ENCODE assay signal across 14 cellular contexts in the genomic region with DNA sequence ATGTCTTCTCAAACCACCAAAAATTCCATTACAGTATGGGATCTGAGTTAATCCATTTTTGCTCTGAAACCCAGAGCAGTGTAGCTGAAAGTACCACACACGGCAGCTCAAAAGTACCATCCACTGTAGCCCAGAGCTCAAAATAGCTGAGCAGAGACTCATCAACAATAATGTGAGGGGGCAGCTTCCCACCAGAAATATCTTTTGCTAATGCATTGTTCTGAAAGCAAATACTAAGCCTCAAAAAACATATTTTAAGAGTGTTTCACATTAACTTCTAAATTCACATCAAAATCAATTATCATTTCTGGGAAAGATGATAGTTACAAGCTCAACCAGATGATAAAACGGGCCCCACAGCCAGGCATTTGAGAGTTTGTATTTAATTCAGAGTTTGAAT.
"Had no signal": no experiment of that assay in that cellular context is flagged by ENCODE, and none has a peak within 500 bp of the region (broad histone marks: within the 10 kb centered on the region; RNA-seq: fewer than 3 reads in every experiment).

No MANE protein-coding gene starts in this region.

- H3K4me1 Mint-ChIP-seq: activated CD4-positive, alpha-beta T cell treated with anti-CD3 and anti-CD28 coated beads, Interleukin-2, amount 10 ng/mL, durations not matched to agents 7 days and 5 days; activated naive CD4-positive, alpha-beta T cell treated with anti-CD3 and anti-CD28 coated beads, Interleukin-2, amount 10 ng/mL, durations not matched to agents 7 days and 5 days; activated T-helper 17 cell treated with anti-CD3 and anti-CD28 coated beads, Interleukin-2, amount 50 U/mL, for 72 hours; neural crest cell; stimulated activated memory B cell treated with anti-CD40 and anti-IgM and Interleukin-4, amounts not matched to agents 10 μg/mL and 1 μg/mL and 100 μg/mL, for 72 hours had no signal

- H3K4me1 ChIP-seq: body of pancreas, lower lobe of right lung, parathyroid adenoma had no signal

- H3K79me2 ChIP-seq: parathyroid adenoma had no signal

- H3K36me3 Mint-ChIP-seq: activated naive CD4-positive, alpha-beta T cell treated with anti-CD3 and anti-CD28 coated beads, Interleukin-2, amount 10 ng/mL, durations not matched to agents 7 days and 5 days; stimulated activated memory B cell treated with anti-CD40 and anti-IgM and Interleukin-4, amounts not matched to agents 10 μg/mL and 1 μg/mL and 100 μg/mL, for 72 hours had no signal

- H3K4me3 Mint-ChIP-seq: activated CD4-positive, alpha-beta T cell treated with anti-CD3 and anti-CD28 coated beads, Interleukin-2, amount 10 ng/mL, durations not matched to agents 7 days and 5 days; activated naive CD4-positive, alpha-beta T cell treated with anti-CD3 and anti-CD28 coated beads, Interleukin-2, amount 10 ng/mL, durations not matched to agents 7 days and 5 days; activated T-helper 17 cell treated with anti-CD3 and anti-CD28 coated beads, Interleukin-2, amount 50 U/mL, for 72 hours; dendritic cell treated with granulocyte-macrophage colony-stimulating factor and Interleukin-4, amounts not matched to agents 40 ng/mL and 50 ng/mL, for 4 days; neural crest cell; stimulated activated memory B cell treated with anti-CD40 and anti-IgM and Interleukin-4, amounts not matched to agents 10 μg/mL and 1 μg/mL and 100 μg/mL, for 72 hours had no signal

- H3K9me3 Mint-ChIP-seq: activated CD4-positive, alpha-beta T cell treated with anti-CD3 and anti-CD28 coated beads, Interleukin-2, amount 10 ng/mL, durations not matched to agents 7 days and 5 days; activated naive CD4-positive, alpha-beta T cell treated with anti-CD3 and anti-CD28 coated beads, Interleukin-2, amount 10 ng/mL, durations not matched to agents 7 days and 5 days; activated T-helper 17 cell treated with anti-CD3 and anti-CD28 coated beads, Interleukin-2, amount 50 U/mL, for 72 hours; dendritic cell treated with granulocyte-macrophage colony-stimulating factor and Interleukin-4, amounts not matched to agents 40 ng/mL and 50 ng/mL, for 4 days; neural crest cell; stimulated activated memory B cell treated with anti-CD40 and anti-IgM and Interleukin-4, amounts not matched to agents 10 μg/mL and 1 μg/mL and 100 μg/mL, for 72 hours had no signal

- H3K9ac ChIP-seq: parathyroid adenoma had no signal

- H3K27ac Mint-ChIP-seq: activated CD4-positive, alpha-beta T cell treated with anti-CD3 and anti-CD28 coated beads, Interleukin-2, amount 10 ng/mL, durations not matched to agents 7 days and 5 days; activated naive CD4-positive, alpha-beta T cell treated with anti-CD3 and anti-CD28 coated beads, Interleukin-2, amount 10 ng/mL, durations not matched to agents 7 days and 5 days; activated T-helper 17 cell treated with anti-CD3 and anti-CD28 coated beads, Interleukin-2, amount 50 U/mL, for 72 hours; dendritic cell treated with granulocyte-macrophage colony-stimulating factor and Interleukin-4, amounts not matched to agents 40 ng/mL and 50 ng/mL, for 4 days; stimulated activated memory B cell treated with anti-CD40 and anti-IgM and Interleukin-4, amounts not matched to agents 10 μg/mL and 1 μg/mL and 100 μg/mL, for 72 hours had no signal

- H3K4me3 ChIP-seq: body of pancreas, lower lobe of right lung, thyroid gland had no signal

- H2AFZ ChIP-seq: parathyroid adenoma had no signal

- ATAC-seq: activated T-helper 17 cell treated with anti-CD3 and anti-CD28 coated beads, Interleukin-2, amount 50 U/mL, for 72 hours; body of pancreas; lower lobe of right lung; stimulated activated memory B cell treated with anti-CD40 and anti-IgM and Interleukin-4, amounts not matched to agents 10 μg/mL and 1 μg/mL and 100 μg/mL, for 72 hours had no signal

- H3K27me3 ChIP-seq: body of pancreas, thyroid gland had no signal

- H3K9me3 ChIP-seq: body of pancreas, lower lobe of right lung, thyroid gland had no signal

- DNase-seq: activated CD4-positive, alpha-beta T cell treated with anti-CD3 and anti-CD28 coated beads, Interleukin-2, amount 10 ng/mL, durations not matched to agents 7 days and 5 days; activated CD4-positive, CD25-positive, alpha-beta regulatory T cell; activated naive CD4-positive, alpha-beta T cell treated with anti-CD3 and anti-CD28 coated beads, Interleukin-2, amount 10 ng/mL, durations not matched to agents 7 days and 5 days; body of pancreas; effector memory CD4-positive, alpha-beta T cell; foreskin melanocyte; lower lobe of right lung; stimulated activated CD4-positive, alpha-beta T cell treated with anti-CD3 and anti-CD28 coated beads, Interleukin-2, amount 100 ng/mL, for 48 hours; thyroid gland had no signal

- H3K27me3 Mint-ChIP-seq: activated T-helper 17 cell treated with anti-CD3 and anti-CD28 coated beads, Interleukin-2, amount 50 U/mL, for 72 hours; dendritic cell treated with granulocyte-macrophage colony-stimulating factor and Interleukin-4, amounts not matched to agents 40 ng/mL and 50 ng/mL, for 4 days; stimulated activated memory B cell treated with anti-CD40 and anti-IgM and Interleukin-4, amounts not matched to agents 10 μg/mL and 1 μg/mL and 100 μg/mL, for 72 hours had no signal

- H3K27ac ChIP-seq: body of pancreas, lower lobe of right lung, parathyroid adenoma, thyroid gland had no signal

- H3K36me3 ChIP-seq: lower lobe of right lung, thyroid gland had no signal
